Comparison of ENCODE assay signal across 11 cellular contexts in genomic region chr7:97731736-97732370, GRCh38. TPM values are rescaled to one million over a fixed set of nuclear protein-coding genes. Genes with fewer than 3 reads are reported as not detected.
DNase-seq lines count a peak whose midpoint lies in the region; ATAC-seq and TF ChIP-seq lines count a peak whose summit lies in the region.
"Had no signal": no experiment of that assay in that cellular context is flagged by ENCODE, and none has a peak within 500 bp of the region (broad histone marks: within the 10 kb centered on the region; RNA-seq: fewer than 3 reads in every experiment).

TSS of gene TAC1 (plus strand) at chr7:97732086. CDS start at chr7:97732613, 527 bp downstream.

- H3K4me3 ChIP-seq in CD4-positive, alpha-beta memory T cell (ENCODE audit: low read length in 2 of 2): no peak within 1 kb of the TSS
- H3K4me3 ChIP-seq in fibroblast of pulmonary artery (replicated peaks; ENCODE audit: low read depth, low read length): peak within 1 kb of the TSS; percentile 31
- H3K4me3 ChIP-seq in naive thymus-derived CD4-positive, alpha-beta T cell (ENCODE audit: low read length): no peak within 1 kb of the TSS

- peaks cover 0 to 12% (median 0%) of the 10 kb centered on the region in 8 donors for H3K9me3 Mint-ChIP-seq in CD4-positive, alpha-beta memory T cell
- peaks cover 0 to 4% (median 0%) of the 10 kb centered on the region in 11 donors for H3K9me3 Mint-ChIP-seq in naive thymus-derived CD4-positive, alpha-beta T cell

- H3K27ac ChIP-seq in CD4-positive, alpha-beta memory T cell (ENCODE audit: low read depth, low read length): no peak within 1 kb of the TSS
- no peak within 1 kb of the TSS for H3K27ac ChIP-seq in naive thymus-derived CD4-positive, alpha-beta T cell (ENCODE audit: low read depth, low read length)

- no peaks in the 10 kb centered on the region for H3K4me1 ChIP-seq in CD4-positive, alpha-beta memory T cell (ENCODE audit: insufficient read depth, low read length)
- no peaks in the 10 kb centered on the region for H3K4me1 ChIP-seq in naive thymus-derived CD4-positive, alpha-beta T cell (ENCODE audit: control insufficient read depth in 2 of 2, insufficient read depth in 2 of 2, low read length in 2 of 2)

- DNase-seq in CD4-positive, alpha-beta memory T cell: no peak
- DNase-seq in fibroblast of pulmonary artery (ENCODE audit: low read depth) (peak; percentile 8), omental fat pad (ENCODE audit: low spot score) (no peak)
- DNase-seq in naive thymus-derived CD4-positive, alpha-beta T cell: no peak
- DNase-seq: Karpas-422, Right ventricle myocardium superior had no signal

- H3K27ac Mint-ChIP-seq in CD4-positive, alpha-beta memory T cell: no peak within 1 kb of the TSS
- peak within 1 kb of the TSS in 1 of 9 donors; percentile 9 for H3K27ac Mint-ChIP-seq in naive thymus-derived CD4-positive, alpha-beta T cell

- no peaks in the 10 kb centered on the region for H3K36me3 Mint-ChIP-seq in CD4-positive, alpha-beta memory T cell
- H3K36me3 Mint-ChIP-seq in naive thymus-derived CD4-positive, alpha-beta T cell: no peaks in the 10 kb centered on the region

- H3K4me1 Mint-ChIP-seq in CD4-positive, alpha-beta memory T cell: peaks cover 2 to 25% (median 14%) of the 10 kb centered on the region in 4 donors
- H3K4me1 Mint-ChIP-seq in naive thymus-derived CD4-positive, alpha-beta T cell: peaks cover 6 to 32% (median 19%) of the 10 kb centered on the region in 7 donors

- POLR2A ChIA-PET in CD4-positive, alpha-beta memory T cell (lab: Charles Lee; ENCODE audit: partially characterized antibody): no interaction called here
- POLR2A ChIA-PET in naive thymus-derived CD4-positive, alpha-beta T cell (lab: Charles Lee): no interaction called here

- no peaks in the 10 kb centered on the region for H3K36me3 ChIP-seq in CD4-positive, alpha-beta memory T cell (ENCODE audit: insufficient read depth, low read length)
- H3K36me3 ChIP-seq in naive thymus-derived CD4-positive, alpha-beta T cell (ENCODE audit: control insufficient read depth in 2 of 3, insufficient read depth in 3 of 3, low read length in 3 of 3): no peaks in the 10 kb centered on the region

- H3K9me3 ChIP-seq in CD4-positive, alpha-beta memory T cell (ENCODE audit: control insufficient read depth in 1 of 2, low read length in 2 of 2): no peaks in the 10 kb centered on the region
- no peaks in the 10 kb centered on the region for H3K9me3 ChIP-seq in naive thymus-derived CD4-positive, alpha-beta T cell (ENCODE audit: control insufficient read depth in 2 of 3, low read length in 3 of 3)

- ATAC-seq in SK-N-SH treated with all-trans-retinoic acid at 6 μM for 48 hours: peak; percentile 60
- peak; percentile 28 for ATAC-seq in omental fat pad (ENCODE audit: low FRiP score)
- ATAC-seq in HG03135 (IDR thresholded peaks at IDR 0.05; ENCODE audit: unreplicated experiment): no peak
- no peak for ATAC-seq in naive thymus-derived CD4-positive, alpha-beta T cell
- ATAC-seq in GM21360 (IDR thresholded peaks at IDR 0.05; ENCODE audit: unreplicated experiment): no peak
- ATAC-seq in HG02642 (IDR thresholded peaks at IDR 0.05; ENCODE audit: poor library complexity, unreplicated experiment): no peak

- peaks cover 40 to 41% of the 10 kb centered on the region in 2 donors for H3K27me3 Mint-ChIP-seq in CD4-positive, alpha-beta memory T cell
- peaks cover 51 to 76% (median 69%) of the 10 kb centered on the region in 5 donors for H3K27me3 Mint-ChIP-seq in naive thymus-derived CD4-positive, alpha-beta T cell

- peaks cover 22% of the 10 kb centered on the region for H3K27me3 ChIP-seq in CD4-positive, alpha-beta memory T cell (ENCODE audit: insufficient read depth, low read length)
- peaks cover 4 to 5% of the 10 kb centered on the region in 2 donors for H3K27me3 ChIP-seq in naive thymus-derived CD4-positive, alpha-beta T cell (ENCODE audit: control insufficient read depth in 2 of 2, insufficient read depth in 2 of 2, low read length in 2 of 2)

- intact Hi-C loops in CD4-positive, alpha-beta memory T cell (cut with micrococcal nuclease): no loop called here
- intact Hi-C loops in naive thymus-derived CD4-positive, alpha-beta T cell (cut with micrococcal nuclease): no loop called here

- CTCF ChIA-PET in CD4-positive, alpha-beta memory T cell (lab: Charles Lee; ENCODE audit: partially characterized antibody): no interaction called here
- CTCF ChIA-PET in naive thymus-derived CD4-positive, alpha-beta T cell (lab: Charles Lee): no interaction called here

- H3K4me3 Mint-ChIP-seq in CD4-positive, alpha-beta memory T cell: peak within 1 kb of the TSS in 6 of 8 donors; percentile 32 to 66 (median 48)
- H3K4me3 Mint-ChIP-seq in naive thymus-derived CD4-positive, alpha-beta T cell: peak within 1 kb of the TSS in 5 of 10 donors; percentile 6 to 69 (median 65)

- TF ChIP-seq CTCF in fibroblast of pulmonary artery (IDR thresholded peaks at IDR 0.05; ENCODE audit: low read length, missing control alignments) (no peak), omental fat pad (IDR thresholded peaks at IDR 0.05) (no peak)

TF ChIP-seq in SK-N-SH treated with all-trans-retinoic acid at 6 μM for 48 hours, 23 proteins besides CTCF, POLR2A, EP300 and RAD21 (continues in another document):
- TF ChIP-seq ESRRG (CRISPR knock-in tag; IDR thresholded peaks at IDR 0.05): no peak
- no peak for TF ChIP-seq GLIS3 (CRISPR knock-in tag; IDR thresholded peaks at IDR 0.05)
- no peak for TF ChIP-seq TSHZ2 (CRISPR knock-in tag; IDR thresholded peaks at IDR 0.05)
- no peak for TF ChIP-seq ISL1 (CRISPR knock-in tag; IDR thresholded peaks at IDR 0.05)
- TF ChIP-seq OSR1 (CRISPR knock-in tag; IDR thresholded peaks at IDR 0.05): no peak
- no peak for TF ChIP-seq PATZ1 (CRISPR knock-in tag; IDR thresholded peaks at IDR 0.05; ENCODE audit: borderline replicate concordance)
- TF ChIP-seq ZC3H10 (CRISPR knock-in tag; IDR thresholded peaks at IDR 0.05): no peak
- TF ChIP-seq CREB5 (CRISPR knock-in tag; IDR thresholded peaks at IDR 0.05; ENCODE audit: low read depth): no peak
- no peak for TF ChIP-seq TOX (CRISPR knock-in tag; IDR thresholded peaks at IDR 0.05; ENCODE audit: borderline replicate concordance)
- TF ChIP-seq BACH2 (CRISPR knock-in tag; IDR thresholded peaks at IDR 0.05; ENCODE audit: borderline replicate concordance): no peak
- no peak for TF ChIP-seq ZNF8 (CRISPR knock-in tag; IDR thresholded peaks at IDR 0.05)
- TF ChIP-seq ZNF70 (CRISPR knock-in tag; IDR thresholded peaks at IDR 0.05): no peak
- no peak for TF ChIP-seq ZFP3 (CRISPR knock-in tag; IDR thresholded peaks at IDR 0.05)
- no peak for TF ChIP-seq ZFP30 (CRISPR knock-in tag; IDR thresholded peaks at IDR 0.05)
- no peak for TF ChIP-seq PPARA (CRISPR knock-in tag; IDR thresholded peaks at IDR 0.05; ENCODE audit: borderline replicate concordance)

RNA-seq across cellular contexts. Expression of gene TAC1, which starts in this region (rescaled TPM):
- total RNA-seq in CD4-positive, alpha-beta memory T cell: not detected
- polyA plus RNA-seq in CD4-positive, alpha-beta memory T cell: not detected
- total RNA-seq in omental fat pad: 1 to 10 TPM in 3 of 4 donors, not detected in 1; 1.4 to 2.1 (median 1.8) TPM
- not detected for total RNA-seq in naive thymus-derived CD4-positive, alpha-beta T cell
- not detected for polyA plus RNA-seq in naive thymus-derived CD4-positive, alpha-beta T cell
- total RNA-seq: lung microvascular endothelial cell, Right ventricle myocardium superior had no signal

Comparison
In these comparisons a context has a peak if more than half of its experiments do, and no peak if none do; other contexts are left out.
1. ATAC-seq: peak in SK-N-SH treated with all-trans-retinoic acid at 6 μM for 48 hours (single experiment) and omental fat pad (single experiment); none in HG03135 (single experiment), naive thymus-derived CD4-positive, alpha-beta T cell (single experiment), GM21360 (single experiment) and HG02642 (single experiment).